ENCODE assay signal across 1 cellular context in the genomic region with DNA sequence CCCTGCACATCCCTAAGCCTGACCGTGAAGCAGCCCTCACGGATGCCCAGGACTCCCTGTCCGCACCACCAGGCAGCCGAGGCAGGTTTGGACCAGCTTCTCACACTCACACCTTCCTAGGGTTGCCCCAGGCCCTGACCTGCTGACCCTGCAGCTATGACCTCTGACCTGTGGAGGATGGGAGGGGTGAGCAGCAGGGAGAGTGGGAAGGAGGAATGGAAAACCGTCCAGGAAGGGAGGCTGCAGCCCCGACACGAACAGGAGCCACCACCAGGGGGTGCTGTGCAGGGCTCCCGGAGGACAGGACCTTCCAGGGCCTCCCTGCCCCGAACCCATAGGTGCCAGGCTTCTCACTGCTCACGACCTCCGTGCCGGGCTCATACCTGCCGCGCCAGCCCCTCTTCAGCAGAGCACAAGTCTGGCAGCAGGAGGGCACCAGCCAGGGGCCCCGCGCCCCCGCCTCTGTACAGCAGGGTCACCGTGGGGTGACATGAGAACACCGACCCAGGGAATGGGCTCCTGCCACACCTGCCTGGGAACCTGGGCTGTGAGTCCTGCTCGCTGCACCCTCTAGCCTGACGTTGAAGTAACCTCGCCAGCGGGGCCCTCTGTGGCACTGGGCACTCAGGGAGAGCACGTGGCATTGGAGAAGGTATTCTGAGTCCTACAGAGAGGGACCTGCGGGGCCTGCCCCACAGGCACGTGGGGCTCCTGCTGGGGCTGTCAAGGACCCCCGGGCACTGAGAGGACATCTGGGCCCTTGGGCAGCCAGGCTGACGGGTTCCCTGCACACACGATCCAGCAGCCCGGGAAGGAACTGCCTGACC.
A peak's percentile ranks its signal among the peaks of the same experiment; 100 is the strongest.
TF ChIP-seq lines count a peak whose summit lies in the region.

No MANE protein-coding gene starts in this region.

TF ChIP-seq in HepG2, 621 proteins besides CTCF, POLR2A, EP300 and RAD21 (continued from another document and continues in another):
- TF ChIP-seq ZNF687 (CRISPR knock-in tag; IDR thresholded peaks at IDR 0.05) (peak; percentile 58), PHF8 (CRISPR knock-in tag; IDR thresholded peaks at IDR 0.05) (peak; percentile 30; the same call in 1 of the 2 replicates), MXI1 (IDR thresholded peaks at IDR 0.05; ENCODE audit: borderline replicate concordance, low read depth, low read length) (no peak), SNAPC2 (CRISPR knock-in tag; IDR thresholded peaks at IDR 0.05) (no peak), MIER3 (CRISPR knock-in tag; IDR thresholded peaks at IDR 0.05; ENCODE audit: borderline replicate concordance) (no peak), ZBED4 (CRISPR knock-in tag; IDR thresholded peaks at IDR 0.05; ENCODE audit: borderline replicate concordance) (no peak), ZEB1 (IDR thresholded peaks at IDR 0.05; ENCODE audit: insufficient replicate concordance, low read depth) (no peak), ZNF891 (CRISPR knock-in tag; IDR thresholded peaks at IDR 0.05) (0 out of 2 replicates have a peak, but pooled peaks have one; percentile 4), SOX6 (IDR thresholded peaks at IDR 0.05) (no peak), SOX6 (CRISPR knock-in tag; IDR thresholded peaks at IDR 0.05) (0 out of 2 replicates have a peak, but pooled peaks have one; percentile 22), STAG1 (CRISPR knock-in tag; IDR thresholded peaks at IDR 0.05) (peak; percentile 73), ZSCAN29 (CRISPR knock-in tag; conservative IDR thresholded peaks at IDR 0.05) (no peak), MTA1 (CRISPR knock-in tag; IDR thresholded peaks at IDR 0.05; ENCODE audit: borderline replicate concordance) (peak; percentile 69; the same call in 1 of the 2 replicates), ZBTB14 (CRISPR knock-in tag; IDR thresholded peaks at IDR 0.05) (no peak), ZNF235 (CRISPR knock-in tag; IDR thresholded peaks at IDR 0.05; ENCODE audit: borderline replicate concordance) (0 out of 2 replicates have a peak, but pooled peaks have one; percentile 56), NFE2L2 (IDR thresholded peaks at IDR 0.05; ENCODE audit: low read length) (no peak), DNMT3B (CRISPR knock-in tag; conservative IDR thresholded peaks at IDR 0.05) (no peak), ZFX (CRISPR knock-in tag; IDR thresholded peaks at IDR 0.05; ENCODE audit: low read depth) (peak; percentile 51), NCOR1 (IDR thresholded peaks at IDR 0.05; ENCODE audit: borderline replicate concordance, low read length) (no peak), FLYWCH1 (CRISPR knock-in tag; IDR thresholded peaks at IDR 0.05) (no peak), ZNF550 (CRISPR knock-in tag; IDR thresholded peaks at IDR 0.05; ENCODE audit: borderline replicate concordance) (peak; percentile 80; the same call in 1 of the 2 replicates), HOXA3 (CRISPR knock-in tag; IDR thresholded peaks at IDR 0.05) (peak; percentile 44; the same call in 1 of the 2 replicates), ZNF337 (CRISPR knock-in tag; IDR thresholded peaks at IDR 0.05; ENCODE audit: borderline replicate concordance, low read depth) (no peak), SIN3B (IDR thresholded peaks at IDR 0.05; ENCODE audit: low read length) (no peak), HOXA9 (CRISPR knock-in tag; IDR thresholded peaks at IDR 0.05; ENCODE audit: borderline replicate concordance) (no peak), HNF1B (CRISPR knock-in tag; IDR thresholded peaks at IDR 0.05) (peak; percentile 68), ZNF350 (CRISPR knock-in tag; IDR thresholded peaks at IDR 0.05; ENCODE audit: borderline replicate concordance, low read depth) (peak; percentile 45; the same call in 1 of the 2 replicates), ZNF83 (CRISPR knock-in tag; IDR thresholded peaks at IDR 0.05; ENCODE audit: borderline replicate concordance) (no peak)
- TF ChIP-seq, protein P1, sequence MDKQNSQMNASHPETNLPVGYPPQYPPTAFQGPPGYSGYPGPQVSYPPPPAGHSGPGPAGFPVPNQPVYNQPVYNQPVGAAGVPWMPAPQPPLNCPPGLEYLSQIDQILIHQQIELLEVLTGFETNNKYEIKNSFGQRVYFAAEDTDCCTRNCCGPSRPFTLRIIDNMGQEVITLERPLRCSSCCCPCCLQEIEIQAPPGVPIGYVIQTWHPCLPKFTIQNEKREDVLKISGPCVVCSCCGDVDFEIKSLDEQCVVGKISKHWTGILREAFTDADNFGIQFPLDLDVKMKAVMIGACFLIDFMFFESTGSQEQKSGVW (CRISPR knock-in tag; IDR thresholded peaks at IDR 0.05; ENCODE audit: borderline replicate concordance), result no peak
- TF ChIP-seq, protein P2, sequence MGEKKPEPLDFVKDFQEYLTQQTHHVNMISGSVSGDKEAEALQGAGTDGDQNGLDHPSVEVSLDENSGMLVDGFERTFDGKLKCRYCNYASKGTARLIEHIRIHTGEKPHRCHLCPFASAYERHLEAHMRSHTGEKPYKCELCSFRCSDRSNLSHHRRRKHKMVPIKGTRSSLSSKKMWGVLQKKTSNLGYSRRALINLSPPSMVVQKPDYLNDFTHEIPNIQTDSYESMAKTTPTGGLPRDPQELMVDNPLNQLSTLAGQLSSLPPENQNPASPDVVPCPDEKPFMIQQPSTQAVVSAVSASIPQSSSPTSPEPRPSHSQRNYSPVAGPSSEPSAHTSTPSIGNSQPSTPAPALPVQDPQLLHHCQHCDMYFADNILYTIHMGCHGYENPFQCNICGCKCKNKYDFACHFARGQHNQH (CRISPR knock-in tag; IDR thresholded peaks at IDR 0.05), result peak; percentile 32; the same call in 1 of the 2 replicates
- TF ChIP-seq, protein P3, sequence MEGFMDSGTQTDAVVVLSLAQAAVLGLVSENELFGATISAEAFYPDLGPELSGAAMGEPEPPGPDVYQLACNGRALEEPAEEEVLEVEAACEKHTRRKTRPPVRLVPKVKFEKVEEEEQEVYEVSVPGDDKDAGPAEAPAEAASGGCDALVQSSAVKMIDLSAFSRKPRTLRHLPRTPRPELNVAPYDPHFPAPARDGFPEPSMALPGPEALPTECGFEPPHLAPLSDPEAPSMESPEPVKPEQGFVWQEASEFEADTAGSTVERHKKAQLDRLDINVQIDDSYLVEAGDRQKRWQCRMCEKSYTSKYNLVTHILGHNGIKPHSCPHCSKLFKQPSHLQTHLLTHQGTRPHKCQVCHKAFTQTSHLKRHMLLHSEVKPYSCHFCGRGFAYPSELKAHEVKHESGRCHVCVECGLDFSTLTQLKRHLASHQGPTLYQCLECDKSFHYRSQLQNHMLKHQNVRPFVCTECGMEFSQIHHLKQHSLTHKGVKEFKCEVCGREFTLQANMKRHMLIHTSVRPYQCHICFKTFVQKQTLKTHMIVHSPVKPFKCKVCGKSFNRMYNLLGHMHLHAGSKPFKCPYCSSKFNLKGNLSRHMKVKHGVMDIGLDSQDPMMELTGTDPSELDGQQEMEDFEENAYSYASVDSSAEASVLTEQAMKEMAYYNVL (CRISPR knock-in tag; IDR thresholded peaks at IDR 0.05; ENCODE audit: borderline replicate concordance), result no peak
